Comparison of ENCODE assay signal across 20 cellular contexts in genomic region chr1:94707321-94708298, GRCh38.
DNase-seq lines count a peak whose midpoint lies in the region; ATAC-seq and TF ChIP-seq lines count a peak whose summit lies in the region.
"Had no signal": no experiment of that assay in that cellular context is flagged by ENCODE, and none has a peak within 500 bp of the region (broad histone marks: within the 10 kb centered on the region; RNA-seq: fewer than 3 reads in every experiment).

No MANE protein-coding gene starts in this region.

- no peaks in the 10 kb centered on the region for H3K79me1 ChIP-seq in mesendoderm (ENCODE audit: low read length)

- H3K4ac ChIP-seq in mesendoderm (ENCODE audit: low read depth, low read length) = no peak overlapping the region

- POLR2A ChIA-PET in PC-3 (lab: Charles Lee; ENCODE audit: unreplicated experiment) = no interaction called here

- no peak overlapping the region for H3K18ac ChIP-seq in mesendoderm (ENCODE audit: low read length)

- ATAC-seq in PC-3 = peak; percentile 41
- ATAC-seq in left colon = no peak
- no peak for ATAC-seq in HG02642 (IDR thresholded peaks at IDR 0.05; ENCODE audit: poor library complexity, unreplicated experiment)
- ATAC-seq: activated CD8-positive, alpha-beta T cell treated with anti-CD3 and anti-CD28 coated beads for 36 hours had no signal

- H3K9ac ChIP-seq in PC-3 (ENCODE audit: low read length) (no peak overlapping the region), mesendoderm (ENCODE audit: low read length) (no peak overlapping the region), smooth muscle cell (ENCODE audit: low read depth) (no peak overlapping the region)

- no peak overlapping the region for H3K56ac ChIP-seq in mesendoderm (ENCODE audit: low read length)

- no peaks in the 10 kb centered on the region for H3F3A ChIP-seq in PC-3 (ENCODE audit: low read length, unreplicated experiment)
- peaks cover 22% of the 10 kb centered on the region for H3F3A ChIP-seq in smooth muscle cell (ENCODE audit: low read depth)

- H3K23ac ChIP-seq in mesendoderm (ENCODE audit: low read length) = no peak overlapping the region

- H3K9me3 ChIP-seq in PC-3 (ENCODE audit: low read length) (no peaks in the 10 kb centered on the region), esophagus muscularis mucosa (no peaks in the 10 kb centered on the region), smooth muscle cell (replicated peaks; ENCODE audit: low read depth) (no peaks in the 10 kb centered on the region)
- H3K9me3 ChIP-seq: BE2C, esophagus squamous epithelium, Peyer's patch had no signal

- no peak overlapping the region for H2BK15ac ChIP-seq in mesendoderm (replicated peaks; ENCODE audit: low read depth)

- no peak overlapping the region for H4K8ac ChIP-seq in mesendoderm (ENCODE audit: low read depth, low read length)

- no peak overlapping the region for H4K5ac ChIP-seq in mesendoderm (ENCODE audit: low read length)

- TF ChIP-seq EP300 in esophagus muscularis mucosa (IDR thresholded peaks at IDR 0.05) = no peak

- H3K36me3 ChIP-seq in PC-3 (ENCODE audit: low read depth, low read length) = no peaks in the 10 kb centered on the region
- H3K36me3 ChIP-seq in esophagus muscularis mucosa = no peaks in the 10 kb centered on the region
- no peaks in the 10 kb centered on the region for H3K36me3 ChIP-seq in mesendoderm (ENCODE audit: control insufficient read depth, insufficient read depth, low read length)
- H3K36me3 ChIP-seq in smooth muscle cell (ENCODE audit: low read depth) = no peaks in the 10 kb centered on the region
- H3K36me3 ChIP-seq: BE2C, esophagus squamous epithelium, Peyer's patch had no signal

- TF ChIP-seq CTCF in PC-3 (conservative IDR thresholded peaks at IDR 0.05; ENCODE audit: low read depth, low read length) (no peak), esophagus muscularis mucosa (IDR thresholded peaks at IDR 0.05) (no peak), smooth muscle cell (IDR thresholded peaks at IDR 0.05; ENCODE audit: borderline replicate concordance, insufficient read depth, poor library complexity, severe bottlenecking) (no peak)

- no peaks in the 10 kb centered on the region for H3K27me3 ChIP-seq in PC-3 (ENCODE audit: low read length)
- no peaks in the 10 kb centered on the region for H3K27me3 ChIP-seq in esophagus muscularis mucosa
- H3K27me3 ChIP-seq in mesendoderm (ENCODE audit: insufficient read depth, low read length, poor library complexity) = no peaks in the 10 kb centered on the region
- no peaks in the 10 kb centered on the region for H3K27me3 ChIP-seq in smooth muscle cell (ENCODE audit: low read depth)
- H3K27me3 ChIP-seq: BE2C, esophagus squamous epithelium, hepatocyte, Peyer's patch had no signal

- H4K20me1 ChIP-seq in PC-3 (ENCODE audit: low read length) = no peaks in the 10 kb centered on the region
- no peaks in the 10 kb centered on the region for H4K20me1 ChIP-seq in smooth muscle cell (ENCODE audit: low read depth)

- H3K4me1 ChIP-seq in PC-3 (ENCODE audit: insufficient read depth, low read length) (peaks cover 13% of the 10 kb centered on the region), esophagus muscularis mucosa (peaks cover 0 to 11% (median 10%) of the 10 kb centered on the region in 4 donors), mesendoderm (ENCODE audit: control insufficient read depth, low read depth, low read length) (no peaks in the 10 kb centered on the region), smooth muscle cell (ENCODE audit: low read depth) (no peaks in the 10 kb centered on the region)
- H3K4me1 ChIP-seq: BE2C, esophagus squamous epithelium, Peyer's patch had no signal

- H3K27ac ChIP-seq in PC-3 (ENCODE audit: low read length) (no peak overlapping the region), esophagus muscularis mucosa (replicated peaks in 1 of 4) (no peak overlapping the region), mesendoderm (ENCODE audit: low read depth, low read length) (no peak overlapping the region), smooth muscle cell (ENCODE audit: low read depth) (peak overlapping the region; percentile 69)
- H3K27ac ChIP-seq: esophagus squamous epithelium, Peyer's patch had no signal

- no peak overlapping the region for H2BK5ac ChIP-seq in mesendoderm (ENCODE audit: low read length)

- no peak overlapping the region for H3K4me3 ChIP-seq in PC-3 (ENCODE audit: low read length)
- no peak overlapping the region for H3K4me3 ChIP-seq in esophagus muscularis mucosa
- H3K4me3 ChIP-seq in mesendoderm (ENCODE audit: low read length) = no peak overlapping the region
- no peak overlapping the region for H3K4me3 ChIP-seq in smooth muscle cell
- H3K4me3 ChIP-seq: esophagus squamous epithelium, hepatocyte, Peyer's patch had no signal

- WGBS in esophagus muscularis mucosa = 67% methylated on average over 13 of the region's 13 CpGs
- no CpG with 5 or more reads among the region's 13 CpGs for WGBS in mesendoderm (ENCODE audit: extremely low coverage, insufficient coverage, low lambda C conversion rate)
- 59% methylated on average over 13 of the region's 13 CpGs for WGBS in smooth muscle cell (ENCODE audit: low lambda C conversion rate)

- H2BK120ac ChIP-seq in mesendoderm (ENCODE audit: low read depth, low read length) = no peak overlapping the region

- intact Hi-C loops in PC-3 (cut with micrococcal nuclease) = loop anchor here (2.0 kb wide), 1 partner anchor 21 kb away; no protein-coding TSS in a partner anchor
- intact Hi-C loops in esophagus muscularis mucosa (cut with DNase I) = no loop called here
- intact Hi-C loops in left colon (cut with DNase I, micrococcal nuclease) = no loop called here

- no peaks in the 10 kb centered on the region for H3K9me2 ChIP-seq in PC-3 (replicated peaks; ENCODE audit: low read length)

- TF ChIP-seq POLR2A in esophagus muscularis mucosa (IDR thresholded peaks at IDR 0.05; ENCODE audit: low read depth) = no peak

- CTCF ChIA-PET in PC-3 (lab: Charles Lee) = no interaction called here

- DNase-seq in PC-3 = peak; percentile 33
- peak; percentile 90 for DNase-seq in esophagus muscularis mucosa (ENCODE audit: extremely low spot score)
- peak; percentile 47 for DNase-seq in mesendoderm
- DNase-seq in smooth muscle cell (lab: John Stamatoyannopoulos, UW; ENCODE audit: unreplicated experiment) = no peak
- DNase-seq in left colon = no peak
- no peak for DNase-seq in NCI-H82 treated with DMSO at 0.1 percent for 48 hours (lab: John Stamatoyannopoulos, UW; ENCODE audit: unreplicated experiment)
- DNase-seq in stimulated activated naive CD4-positive, alpha-beta T cell (lab: John Stamatoyannopoulos, UW) = no peak
- DNase-seq: activated CD8-positive, alpha-beta T cell treated with anti-CD3 and anti-CD28 coated beads for 36 hours; activated naive CD8-positive, alpha-beta T cell treated with anti-CD3 and anti-CD28 coated beads for 36 hours; BE2C; dermis blood vessel endothelial cell; esophagus squamous epithelium; GDM1; islet precursor cell; NCI-H2107; NCI-H774; Peyer's patch; trophoblast cell had no signal

- no peaks in the 10 kb centered on the region for H3K79me2 ChIP-seq in PC-3 (ENCODE audit: low read length)
- no peaks in the 10 kb centered on the region for H3K79me2 ChIP-seq in mesendoderm (ENCODE audit: control insufficient read depth, insufficient read depth, low read length)
- no peaks in the 10 kb centered on the region for H3K79me2 ChIP-seq in smooth muscle cell (ENCODE audit: low read depth)
- H3K79me2 ChIP-seq: hepatocyte had no signal

- H2AK5ac ChIP-seq in mesendoderm (ENCODE audit: low read length) = no peak overlapping the region

- BruUV-seq in PC-3 (replicated peaks; lab: Mats Ljungman, UMichigan) = no TSS peak

- H2AFZ ChIP-seq in PC-3 (ENCODE audit: low read length) (no peak overlapping the region), smooth muscle cell (ENCODE audit: low read depth) (no peak overlapping the region)
- H2AFZ ChIP-seq: hepatocyte had no signal

- H3K4me2 ChIP-seq in PC-3 (ENCODE audit: low read length) (no peak overlapping the region), mesendoderm (ENCODE audit: low read length) (no peak overlapping the region), smooth muscle cell (no peak overlapping the region)
- H3K4me2 ChIP-seq: hepatocyte had no signal

Comparison
In these comparisons a context has a peak if more than half of its experiments do, and no peak if none do; other contexts are left out.
1. DNase-seq: peak in PC-3 (single experiment), esophagus muscularis mucosa (single experiment) and mesendoderm (single experiment); none in smooth muscle cell (single experiment), left colon (0 of 2), NCI-H82 treated with DMSO at 0.1 percent for 48 hours (single experiment) and stimulated activated naive CD4-positive, alpha-beta T cell (0 of 6).